22 cellular contexts compared by ENCODE assay signal in genomic region chrX:20269848-20270556, GRCh38. TPM values are rescaled to one million over a fixed set of nuclear protein-coding genes. Genes with fewer than 3 reads are reported as not detected.
DNase-seq lines count a peak whose midpoint lies in the region; ATAC-seq, FAIRE-seq and TF ChIP-seq lines count a peak whose summit lies in the region.
"Had no signal": no experiment of that assay in that cellular context is flagged by ENCODE, and none has a peak within 500 bp of the region (broad histone marks: within the 10 kb centered on the region; RNA-seq: fewer than 3 reads in every experiment).

No MANE protein-coding gene starts in this region.

- ATAC-seq in pancreas (no peak), GM18505 (IDR thresholded peaks at IDR 0.05; ENCODE audit: unreplicated experiment) (no peak)
- ATAC-seq: CD8-positive, alpha-beta T cell had no signal

- POLR2A ChIA-PET in PC-9 (lab: Charles Lee; ENCODE audit: unreplicated experiment), result no interaction called here

- TF ChIP-seq POLR2A in GM18505 (IDR thresholded peaks at IDR 0.05; ENCODE audit: borderline replicate concordance, extremely low read depth, insufficient read depth, insufficient read length), result no peak

- intact Hi-C loops in PC-9 (cut with micrococcal nuclease; ENCODE audit: unreplicated experiment) (loop anchor here (5.0 kb wide), 2 partner anchors 128 to 247 kb away; partner anchors contain the start of gene EIF1AX), pancreas (cut with DNase I) (loop anchor here in 1 of 3 donors (10.0 kb wide), 1 partner anchor 175 kb away; no protein-coding TSS in a partner anchor)

- H3K4me3 ChIP-seq in PC-9 (no peak overlapping the region), pancreas (no peak overlapping the region)

- no peaks in the 10 kb centered on the region for H4K20me1 ChIP-seq in PC-9 (ENCODE audit: insufficient read depth)

- peak overlapping the region; percentile 50 for H3K4me2 ChIP-seq in PC-9

- peaks cover 13% of the 10 kb centered on the region for H3K79me2 ChIP-seq in PC-9 (ENCODE audit: low read depth)

- H3K27me3 ChIP-seq in PC-9 (ENCODE audit: insufficient read depth, low read depth) (no peaks in the 10 kb centered on the region), pancreas (no peaks in the 10 kb centered on the region)

- TF ChIP-seq CTCF in PC-9 (conservative IDR thresholded peaks at IDR 0.05) (no peak), pancreas (IDR thresholded peaks at IDR 0.05) (no peak)

- H3F3A ChIP-seq in PC-9 (ENCODE audit: insufficient read depth, low read depth), result peaks cover 11% of the 10 kb centered on the region; the same call in 1 of the 2 replicates

- H3K36me3 ChIP-seq in PC-9 (ENCODE audit: low read depth) (no peaks in the 10 kb centered on the region), pancreas (no peaks in the 10 kb centered on the region)

- CTCF ChIA-PET in PC-9 (lab: Charles Lee), result no interaction called here

- H3K9me3 ChIP-seq in PC-9 (ENCODE audit: insufficient read depth, low read depth) (no peaks in the 10 kb centered on the region), pancreas (no peaks in the 10 kb centered on the region)

- H3K27ac ChIP-seq in PC-9 (peak overlapping the region; percentile 87), epithelial cell of prostate (peak overlapping the region; percentile 73), pancreas (no peak overlapping the region)

- WGBS in pancreas, 2 donors, result 82 to 90% methylated on average over 4 of the region's 4 CpGs

- no TSS peak for BruUV-seq in PC-9 (replicated peaks; lab: Mats Ljungman, UMichigan)

- no peak overlapping the region for H2AFZ ChIP-seq in PC-9

- H3K4me1 ChIP-seq in PC-9 (replicated peaks; ENCODE audit: insufficient read depth) (peaks cover 23% of the 10 kb centered on the region), pancreas (no peaks in the 10 kb centered on the region)

- no peaks in the 10 kb centered on the region for H3K9me2 ChIP-seq in PC-9 (ENCODE audit: insufficient read depth)

- FAIRE-seq in pancreas (lab: Jason Lieb, UNC), result peak; percentile 80
- FAIRE-seq: GM19239 had no signal

- DNase-seq in GM03348 (ENCODE audit: low spot score) (peak; percentile 6), PC-9 (no peak), epithelial cell of prostate (ENCODE audit: low read depth, low spot score) (no peak), pancreas (no peak), NCI-H1930 (lab: John Stamatoyannopoulos, UW) (no peak), occipital lobe (lab: John Stamatoyannopoulos, UW) (no peak), NCI-H748 (lab: John Stamatoyannopoulos, UW; ENCODE audit: unreplicated experiment) (no peak)
- DNase-seq: AML-193; C1 segment of cervical spinal cord; CD8-positive, alpha-beta T cell; GDM1; H9; NCI-H1092 treated with DMSO at 0.1 percent for 48 hours; NCI-H1436 treated with DMSO at 0.1 percent for 48 hours; NCI-H2029; NCI-H2227 treated with DMSO at 0.1 percent for 48 hours; NCI-H510A treated with DMSO at 0.1 percent for 48 hours; NCI-H774; NK-92 treated with Interleukin-12 subunit alpha and Interleukin-12 subunit beta, amount 100 ng/mL, for 24 hours; SHP77 had no signal

RNA-seq across cellular contexts. Expression of gene RPS6KA3, which starts 3.3 kb away (rescaled TPM):
- 45.3 and 51.4 TPM in 2 replicates for total RNA-seq in PC-9 (2021)
- 10 to 100 TPM; 15.0 to 29.8 (median 18.9) TPM for total RNA-seq in pancreas
- polyA plus RNA-seq in pancreas, result 10 to 100 TPM in 1 of 2 donors, 1 to 10 TPM in 1; 4.8 to 15.0 TPM
- 35.7 TPM for total RNA-seq in occipital lobe

Comparison
In these comparisons a context has a peak if more than half of its experiments do, and no peak if none do; other contexts are left out.
1. H3K27ac ChIP-seq: peak in PC-9 (single experiment) and epithelial cell of prostate (single experiment); none in pancreas (0 of 4).